Comparison of ENCODE assay signal across 19 cellular contexts in genomic region chrX:21905209-21905735, GRCh38. TPM values are rescaled to one million over a fixed set of nuclear protein-coding genes. Genes with fewer than 3 reads are reported as not detected.
DNase-seq lines count a peak whose midpoint lies in the region; TF ChIP-seq lines count a peak whose summit lies in the region.
"Had no signal": no experiment of that assay in that cellular context is flagged by ENCODE, and none has a peak within 500 bp of the region (broad histone marks: within the 10 kb centered on the region; RNA-seq: fewer than 3 reads in every experiment).

No MANE protein-coding gene starts in this region.

- H3K9me3 Mint-ChIP-seq in H9 (peaks cover 3 to 33% of the 10 kb centered on the region in 2 experiments), brain (peaks cover 0 to 3% (median 0%) of the 10 kb centered on the region in 5 experiments), nephron (no peaks in the 10 kb centered on the region)
- H3K9me3 Mint-ChIP-seq: activated CD8-positive, alpha-beta T cell treated with anti-CD3 and anti-CD28 coated beads for 36 hours; activated naive CD4-positive, alpha-beta T cell treated with anti-CD3 and anti-CD28 coated beads, Interleukin-2, amount 50 U/mL, for 24 hours; naive thymus-derived CD8-positive, alpha-beta T cell; stimulated activated memory B cell treated with anti-CD40 and anti-IgM and Interleukin-4, amounts not matched to agents 10 μg/mL and 1 μg/mL and 100 μg/mL, for 72 hours had no signal

- no peak overlapping the region for H2AK5ac ChIP-seq in H9 (ENCODE audit: insufficient read length, low read length)

- H3T11ph ChIP-seq in H9 (ENCODE audit: low read length), result no peak overlapping the region

- no peaks in the 10 kb centered on the region for H3K79me2 ChIP-seq in H9 (ENCODE audit: insufficient read depth, low read length)

- H2BK15ac ChIP-seq in H9 (ENCODE audit: low read depth, low read length), result no peak overlapping the region

- H3K9me3 ChIP-seq in H9 (ENCODE audit: control insufficient read depth, low read depth, low read length), result no peaks in the 10 kb centered on the region
- H3K9me3 ChIP-seq: tibial artery had no signal

- H3K4ac ChIP-seq in H9 (ENCODE audit: low read depth, low read length), result no peak overlapping the region

- no peaks in the 10 kb centered on the region for H4K20me1 ChIP-seq in H9 (ENCODE audit: control insufficient read depth, insufficient read depth, insufficient read length)

- peak overlapping the region; percentile 79 for H3K18ac ChIP-seq in H9 (ENCODE audit: insufficient read length, low read depth, low read length)

- no peak for TF ChIP-seq CTCF in H9 (conservative IDR thresholded peaks at IDR 0.05)
- no peak for TF ChIP-seq CTCF in brain (conservative IDR thresholded peaks at IDR 0.05)
- TF ChIP-seq CTCF in nephron (IDR thresholded peaks at IDR 0.05; ENCODE audit: unreplicated experiment in 3 of 3), result no peak

- DNase-seq in H9 (peak; percentile 24), NCI-H2029 (lab: John Stamatoyannopoulos, UW) (peak; percentile 35), mesenteric fat pad (ENCODE audit: low spot score) (no peak), hepatic stellate cell (ENCODE audit: low spot score) (no peak), HUDEP-2 (lab: John Stamatoyannopoulos, UW; ENCODE audit: unreplicated experiment in 76 of 76) (no peak)
- DNase-seq in activated CD4-positive, alpha-beta T cell treated with anti-CD3 and anti-CD28 coated beads, Interleukin-2, amount 50 U/mL, for 4 hours, result no peak
- DNase-seq: activated CD8-positive, alpha-beta T cell treated with anti-CD3 and anti-CD28 coated beads for 36 hours; activated T-cell treated with anti-CD3 and anti-CD28 coated beads, Interleukin-2, amount 50 U/mL, for 48 hours; foreskin fibroblast; GM23248; naive thymus-derived CD8-positive, alpha-beta T cell; NCI-H187 treated with DMSO at 0.1 percent for 48 hours; stimulated activated CD4-positive, alpha-beta T cell treated with anti-CD3 and anti-CD28 coated beads, Interleukin-12 subunit alpha, Interleukin-12 subunit beta, amount 100 ng/mL, for 4 hours; tibial artery had no signal

- no peak overlapping the region for H2BK5ac ChIP-seq in H9 (ENCODE audit: insufficient read length, low read length)

- H3K27ac Mint-ChIP-seq in H9 (peak overlapping the region; percentile 55 to 91 (median 82); a peak in 6 of 7 replicates), brain (peak overlapping the region; percentile 78 to 95 (median 85)), nephron (peak overlapping the region; percentile 86 to 96 (median 90))
- H3K27ac Mint-ChIP-seq: activated CD8-positive, alpha-beta T cell treated with anti-CD3 and anti-CD28 coated beads for 36 hours; activated naive CD4-positive, alpha-beta T cell treated with anti-CD3 and anti-CD28 coated beads, Interleukin-2, amount 50 U/mL, for 24 hours; B cell; naive thymus-derived CD8-positive, alpha-beta T cell; stimulated activated memory B cell treated with anti-CD40 and anti-IgM and Interleukin-4, amounts not matched to agents 10 μg/mL and 1 μg/mL and 100 μg/mL, for 72 hours had no signal

- peaks cover 4 to 11% (median 5%) of the 10 kb centered on the region in 3 experiments; a peak in 3 of 7 replicates for H3K36me3 Mint-ChIP-seq in H9 (ENCODE audit: insufficient read depth in 1 of 3, low read depth in 3 of 3)
- H3K36me3 Mint-ChIP-seq in brain, result no peaks in the 10 kb centered on the region
- no peaks in the 10 kb centered on the region for H3K36me3 Mint-ChIP-seq in nephron (ENCODE audit: low read depth)
- H3K36me3 Mint-ChIP-seq: activated naive CD4-positive, alpha-beta T cell treated with anti-CD3 and anti-CD28 coated beads, Interleukin-2, amount 50 U/mL, for 24 hours; stimulated activated memory B cell treated with anti-CD40 and anti-IgM and Interleukin-4, amounts not matched to agents 10 μg/mL and 1 μg/mL and 100 μg/mL, for 72 hours had no signal

- no peaks in the 10 kb centered on the region for H3K27me3 ChIP-seq in H9 (ENCODE audit: insufficient read depth, low read length)
- H3K27me3 ChIP-seq: tibial artery had no signal

- H3K4me3 Mint-ChIP-seq in H9 (no peak overlapping the region), brain (peak overlapping the region in 2 of 5 experiments; percentile 16 to 19), nephron (no peak overlapping the region)
- H3K4me3 Mint-ChIP-seq: activated CD8-positive, alpha-beta T cell treated with anti-CD3 and anti-CD28 coated beads for 36 hours; activated naive CD4-positive, alpha-beta T cell treated with anti-CD3 and anti-CD28 coated beads, Interleukin-2, amount 50 U/mL, for 24 hours; B cell; naive thymus-derived CD8-positive, alpha-beta T cell; stimulated activated memory B cell treated with anti-CD40 and anti-IgM and Interleukin-4, amounts not matched to agents 10 μg/mL and 1 μg/mL and 100 μg/mL, for 72 hours had no signal

- H3K23me2 ChIP-seq in H9 (ENCODE audit: insufficient read length, low read depth, low read length, poor library complexity, severe bottlenecking), result no peaks in the 10 kb centered on the region

- peaks cover 4% of the 10 kb centered on the region; the same call in 1 of the 2 replicates for H3K4me1 ChIP-seq in H9 (ENCODE audit: insufficient read depth, low read length)
- H3K4me1 ChIP-seq: tibial artery had no signal

- no peak overlapping the region for H3K14ac ChIP-seq in H9 (ENCODE audit: insufficient read depth, low read length)

- H2AFZ ChIP-seq in H9 (ENCODE audit: low read length), result peak overlapping the region; percentile 4
- H2AFZ ChIP-seq: GM23248 had no signal

- no peak overlapping the region for H4K8ac ChIP-seq in H9 (replicated peaks; ENCODE audit: insufficient read length, low read depth, low read length)

- H3K27me3 Mint-ChIP-seq in H9 (ENCODE audit: low read depth) (no peaks in the 10 kb centered on the region; the same call in 1 of the 2 replicates), brain (no peaks in the 10 kb centered on the region), nephron (ENCODE audit: low read depth) (no peaks in the 10 kb centered on the region)
- H3K27me3 Mint-ChIP-seq: activated CD8-positive, alpha-beta T cell treated with anti-CD3 and anti-CD28 coated beads for 36 hours; activated naive CD4-positive, alpha-beta T cell treated with anti-CD3 and anti-CD28 coated beads, Interleukin-2, amount 50 U/mL, for 24 hours; B cell; naive thymus-derived CD8-positive, alpha-beta T cell; stimulated activated memory B cell treated with anti-CD40 and anti-IgM and Interleukin-4, amounts not matched to agents 10 μg/mL and 1 μg/mL and 100 μg/mL, for 72 hours had no signal

- H4K91ac ChIP-seq in H9 (ENCODE audit: insufficient read length, low read depth, low read length), result no peak overlapping the region

- H2BK12ac ChIP-seq in H9 (ENCODE audit: insufficient read length, low read depth, low read length), result no peak overlapping the region

- no peak overlapping the region for H3K23ac ChIP-seq in H9 (ENCODE audit: insufficient read length, low read depth, low read length)

- no peak overlapping the region for H3K4me2 ChIP-seq in H9 (ENCODE audit: insufficient read depth, insufficient read length, low read length)

- peak overlapping the region; percentile 76 for H3K27ac ChIP-seq in H9 (ENCODE audit: insufficient read length, low read depth, low read length)
- H3K27ac ChIP-seq: GM23248, tibial artery had no signal

- H3K79me1 ChIP-seq in H9 (ENCODE audit: insufficient read depth, low read depth, low read length, poor library complexity, severe bottlenecking), result no peaks in the 10 kb centered on the region

- H2BK120ac ChIP-seq in H9 (ENCODE audit: low read depth, low read length, poor library complexity, severe bottlenecking), result no peak overlapping the region

- no peak overlapping the region for H4K5ac ChIP-seq in H9 (ENCODE audit: insufficient read length, low read depth, low read length)

- H3K4me1 Mint-ChIP-seq in H9 (peaks cover 28 to 36% of the 10 kb centered on the region in 2 experiments), brain (peaks cover 37% of the 10 kb centered on the region), nephron (peaks cover 36% of the 10 kb centered on the region)
- H3K4me1 Mint-ChIP-seq: activated naive CD4-positive, alpha-beta T cell treated with anti-CD3 and anti-CD28 coated beads, Interleukin-2, amount 50 U/mL, for 24 hours; B cell; naive thymus-derived CD8-positive, alpha-beta T cell; stimulated activated memory B cell treated with anti-CD40 and anti-IgM and Interleukin-4, amounts not matched to agents 10 μg/mL and 1 μg/mL and 100 μg/mL, for 72 hours had no signal

- H3K56ac ChIP-seq in H9 (ENCODE audit: insufficient read length, low read depth, low read length), result no peak overlapping the region

- no peak overlapping the region for H2BK20ac ChIP-seq in H9 (ENCODE audit: low read depth, low read length, poor library complexity, severe bottlenecking)

- WGBS in H9 (ENCODE audit: extremely low coverage, insufficient read length, low lambda C conversion rate), result no CpG with 5 or more reads among the region's 2 CpGs

- H3K9ac ChIP-seq in H9 (ENCODE audit: extremely low read depth, insufficient read length, low read length), result no peak overlapping the region
- H3K9ac ChIP-seq: GM23248 had no signal

RNA-seq across cellular contexts. Expression of gene SMS, which starts 35.2 kb away (rescaled TPM):
- total RNA-seq in H9 (2021), result 411 and 415 TPM in 2 replicates
- 147 TPM for polyA plus RNA-seq in brain (ENCODE audit: insufficient read depth, low read depth, low replicate concordance)
- total RNA-seq in mesenteric fat pad, result 41.8 TPM

RNA-seq across cellular contexts. Expression of gene YY2, which starts 49.5 kb away (rescaled TPM):
- total RNA-seq in H9 (2021) (1.8 TPM in 2 replicates), mesenteric fat pad (2.2 TPM)
- 0.22 TPM for polyA plus RNA-seq in brain (ENCODE audit: insufficient read depth, low read depth, low replicate concordance)

Comparison
In these comparisons a context has a peak if more than half of its experiments do, and no peak if none do; other contexts are left out.
1. DNase-seq: peak in H9 (single experiment) and NCI-H2029 (single experiment); none in mesenteric fat pad (single experiment), hepatic stellate cell (single experiment), HUDEP-2 (0 of 76) and activated CD4-positive, alpha-beta T cell treated with anti-CD3 and anti-CD28 coated beads, Interleukin-2, amount 50 U/mL, for 4 hours (0 of 2).
2. Peak in every context shown above with its lines, with median percentiles within 50 percentile points of each other: H3K27ac Mint-ChIP-seq.